ENCODE assay signal across 2 cellular contexts in genomic region chr5:42703238-42703637, GRCh38.
A peak's percentile ranks its signal among the peaks of the same experiment; 100 is the strongest.
TF ChIP-seq lines count a peak whose summit lies in the region.

No MANE protein-coding gene starts in this region.

TF ChIP-seq in HEK293, 187 proteins besides CTCF, POLR2A, EP300 and RAD21:
- TF ChIP-seq ZBTB44 (tag by site-specific recombination; IDR thresholded peaks at IDR 0.05) (no peak), ZNF596 (tag by site-specific recombination; IDR thresholded peaks at IDR 0.05) (no peak), BCL11B (tag by site-specific recombination; IDR thresholded peaks at IDR 0.05; ENCODE audit: low read depth) (no peak), ZNF280D (tag by site-specific recombination; IDR thresholded peaks at IDR 0.05) (peak; percentile 74; the same call in 1 of the 2 replicates), REPIN1 (tag by site-specific recombination; IDR thresholded peaks at IDR 0.05; ENCODE audit: low read depth) (no peak), ZBTB49 (tag by site-specific recombination; IDR thresholded peaks at IDR 0.05; ENCODE audit: low read depth) (no peak), ZNF76 (tag by site-specific recombination; IDR thresholded peaks at IDR 0.05; ENCODE audit: borderline replicate concordance, low read depth) (no peak), ZNF354C (tag by site-specific recombination; IDR thresholded peaks at IDR 0.05; ENCODE audit: borderline replicate concordance, low read depth) (no peak), ZNF302 (tag by site-specific recombination; IDR thresholded peaks at IDR 0.05; ENCODE audit: low read depth) (no peak)

TF ChIP-seq in K562, 482 proteins besides CTCF, POLR2A, EP300 and RAD21 (continued from another document):
- TF ChIP-seq ESRRB (CRISPR knock-in tag; IDR thresholded peaks at IDR 0.05; ENCODE audit: borderline replicate concordance) (no peak), RBM25 (IDR thresholded peaks at IDR 0.05; ENCODE audit: low read depth, low read length, severe bottlenecking) (peak; percentile 87)
